In the genomic region with DNA sequence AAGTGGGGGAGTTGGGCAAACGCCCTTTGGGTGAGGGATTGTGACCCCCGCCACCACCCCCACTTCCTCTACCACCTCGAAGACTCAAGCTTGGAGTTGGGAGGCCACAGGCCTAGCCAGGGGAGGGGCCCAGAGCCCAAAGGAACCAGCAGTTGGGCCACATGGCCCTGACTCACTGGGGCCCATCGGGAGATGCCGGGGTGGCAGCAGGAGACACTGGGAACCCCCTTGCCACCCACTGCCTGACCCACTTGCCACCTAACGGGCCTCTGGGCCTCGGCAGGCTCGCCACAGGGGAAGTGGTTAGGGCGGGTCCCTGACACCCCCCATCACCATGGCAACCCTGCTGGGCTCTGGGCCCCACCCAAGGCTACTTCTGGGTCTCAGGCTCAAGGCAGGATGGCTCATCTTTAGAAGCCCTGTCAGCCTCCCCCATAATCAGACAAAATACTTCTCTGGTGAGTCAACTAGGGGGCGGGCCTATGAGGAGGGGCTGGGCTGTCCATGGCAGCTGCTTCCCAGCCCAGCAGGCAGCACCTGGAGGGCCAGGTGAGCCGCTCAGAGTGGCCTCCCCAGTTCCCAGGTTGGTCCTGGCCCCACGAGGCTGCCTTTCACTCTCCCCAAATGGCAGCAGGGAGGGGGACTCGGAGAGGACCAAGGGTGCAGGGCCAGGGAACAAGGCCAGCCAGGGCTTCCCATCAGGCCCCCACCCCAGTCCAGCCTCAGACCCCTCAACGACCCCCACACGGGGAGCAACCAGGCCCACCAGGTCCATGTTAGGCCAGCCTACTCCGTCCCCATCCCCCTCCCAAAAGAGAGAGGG, we compare ENCODE assay signal across 8 cellular contexts. TPM values are rescaled to one million over a fixed set of nuclear protein-coding genes. Genes with fewer than 3 reads are reported as not detected.
DNase-seq lines count a peak whose midpoint lies in the region; ATAC-seq and TF ChIP-seq lines count a peak whose summit lies in the region.

No MANE protein-coding gene starts in this region.

- H3K14ac ChIP-seq in trophoblast cell (ENCODE audit: low read length), result peak overlapping the region; percentile 96

- peaks cover 31% of the 10 kb centered on the region for H3K79me1 ChIP-seq in trophoblast cell (ENCODE audit: low read length)

- H2BK12ac ChIP-seq in trophoblast cell (ENCODE audit: low read length), result no peak overlapping the region

- peak; percentile 16 for DNase-seq in DMS79 (lab: John Stamatoyannopoulos, UW)
- DNase-seq in Peyer's patch, result peak; percentile 56 to 93 (median 87)
- DNase-seq in activated T-helper 1 cell treated with anti-CD3 and anti-CD28 coated beads, Interleukin-2, amount 50 U/mL, for 16 hours (ENCODE audit: low read depth in 1 of 2, low spot score in 1 of 2), result peak; percentile 78 to 88
- peak; percentile 94 for DNase-seq in fibroblast of villous mesenchyme (ENCODE audit: low read depth)
- DNase-seq in trophoblast cell, result peak; percentile 75 to 79
- DNase-seq in upper lobe of left lung, result peak; percentile 86 to 89
- no peak for DNase-seq in putamen (ENCODE audit: low spot score)

- H3K9me3 ChIP-seq in Peyer's patch, result no peaks in the 10 kb centered on the region
- no peaks in the 10 kb centered on the region for H3K9me3 ChIP-seq in trophoblast cell (ENCODE audit: insufficient read depth, low read depth, low read length)
- H3K9me3 ChIP-seq in upper lobe of left lung, result peaks cover 0 to 11% (median 0%) of the 10 kb centered on the region in 4 donors

- H2AK5ac ChIP-seq in trophoblast cell (ENCODE audit: low read length), result peak overlapping the region; percentile 90

- H3K27me3 ChIP-seq in Peyer's patch, result no peaks in the 10 kb centered on the region
- H3K27me3 ChIP-seq in trophoblast cell (ENCODE audit: insufficient read depth, low read length), result no peaks in the 10 kb centered on the region
- no peaks in the 10 kb centered on the region for H3K27me3 ChIP-seq in upper lobe of left lung

- peak overlapping the region; percentile 93 for H2BK120ac ChIP-seq in trophoblast cell (ENCODE audit: insufficient read depth, low read length, poor library complexity)

- H2AFZ ChIP-seq in trophoblast cell (ENCODE audit: insufficient read depth, low read length, poor library complexity), result peak overlapping the region; percentile 52

- H3K4me2 ChIP-seq in trophoblast cell (ENCODE audit: low read length), result peak overlapping the region; percentile 79

- ATAC-seq in HG03097 (IDR thresholded peaks at IDR 0.05; ENCODE audit: low FRiP score, unreplicated experiment) (peak; percentile 25), upper lobe of left lung (ENCODE audit: low FRiP score in 2 of 2) (peak; percentile 67 to 70)

- H3K27ac ChIP-seq in Peyer's patch, result peak overlapping the region; percentile 83 to 92 (median 87)
- peak overlapping the region; percentile 99 for H3K27ac ChIP-seq in trophoblast cell (ENCODE audit: low read depth, low read length)
- peak overlapping the region; percentile 82 to 95 (median 88) for H3K27ac ChIP-seq in upper lobe of left lung

- H3K4ac ChIP-seq in trophoblast cell (ENCODE audit: low read depth, low read length), result peak overlapping the region; percentile 97

- peaks cover 0 to 16% (median 6%) of the 10 kb centered on the region in 4 donors for H3K4me1 ChIP-seq in Peyer's patch
- H3K4me1 ChIP-seq in trophoblast cell (ENCODE audit: control insufficient read depth in 1 of 2, insufficient read depth in 2 of 2, low read length in 2 of 2), result peaks cover 13 to 24% of the 10 kb centered on the region in 2 experiments
- peaks cover 25 to 54% (median 29%) of the 10 kb centered on the region in 4 donors for H3K4me1 ChIP-seq in upper lobe of left lung

- no peak for TF ChIP-seq POLR2A in Peyer's patch (IDR thresholded peaks at IDR 0.05)
- peak in 2 of 4 donors; percentile 28 to 49 for TF ChIP-seq POLR2A in upper lobe of left lung (IDR thresholded peaks at IDR 0.05)

- TF ChIP-seq CTCF in Peyer's patch (IDR thresholded peaks at IDR 0.05) (no peak), fibroblast of villous mesenchyme (IDR thresholded peaks at IDR 0.05; ENCODE audit: insufficient read depth, low read depth, low read length) (no peak), upper lobe of left lung (IDR thresholded peaks at IDR 0.05) (no peak)

- peak overlapping the region; percentile 81 for H4K12ac ChIP-seq in trophoblast cell (ENCODE audit: low read depth, low read length)

- H3K18ac ChIP-seq in trophoblast cell (ENCODE audit: low read length), result peak overlapping the region; percentile 98

- peak overlapping the region; percentile 93 for H3K9ac ChIP-seq in trophoblast cell (ENCODE audit: low read length)

- peak overlapping the region; percentile 45 to 79 (median 62) for H3K4me3 ChIP-seq in Peyer's patch
- H3K4me3 ChIP-seq in fibroblast of villous mesenchyme (ENCODE audit: low read depth, low read length), result peak overlapping the region; percentile 75
- peak overlapping the region; percentile 75 for H3K4me3 ChIP-seq in trophoblast cell (ENCODE audit: low read depth, low read length)
- peak overlapping the region; percentile 10 to 88 (median 78) for H3K4me3 ChIP-seq in upper lobe of left lung

- H4K8ac ChIP-seq in trophoblast cell (ENCODE audit: low read depth, low read length), result peak overlapping the region; percentile 88

- H3K36me3 ChIP-seq in Peyer's patch (peaks cover 0 to 5% (median 0%) of the 10 kb centered on the region in 3 donors), trophoblast cell (ENCODE audit: control insufficient read depth in 1 of 2, insufficient read depth in 2 of 2, low read length in 2 of 2) (peaks cover 55 to 60% of the 10 kb centered on the region in 2 experiments), upper lobe of left lung (peaks cover 0 to 44% (median 37%) of the 10 kb centered on the region in 4 donors)

- no peak overlapping the region for H3K23ac ChIP-seq in trophoblast cell (ENCODE audit: low read length)

- peak overlapping the region; percentile 95 for H2BK5ac ChIP-seq in trophoblast cell (ENCODE audit: low read depth, low read length, poor library complexity)

- no peak for TF ChIP-seq EP300 in upper lobe of left lung (IDR thresholded peaks at IDR 0.05)

- peak overlapping the region; percentile 99 for H4K91ac ChIP-seq in trophoblast cell (ENCODE audit: low read depth, low read length)

- peaks cover 42% of the 10 kb centered on the region for H3K79me2 ChIP-seq in trophoblast cell (ENCODE audit: control insufficient read depth, insufficient read depth, low read length, poor library complexity)

- WGBS in trophoblast cell (ENCODE audit: extremely low coverage, insufficient coverage, insufficient read length), result no CpG with 5 or more reads among the region's 16 CpGs
- WGBS in upper lobe of left lung, 2 donors, result 7 to 38% methylated on average over 3 to 11 of the region's 16 CpGs

RNA-seq across cellular contexts. Expression of a gene that starts 5.6 kb away (rescaled TPM):
- total RNA-seq in Peyer's patch, result 100 to 1,000 TPM; 143 to 663 (median 328) TPM
- 3,767 and 4,290 TPM in 2 replicates for total RNA-seq in fibroblast of villous mesenchyme
- 739 and 796 TPM in 2 replicates for polyA plus RNA-seq in trophoblast cell (2013)
- total RNA-seq in upper lobe of left lung, result 1,000 to 10,000 TPM in 5 of 6 donors, 100 to 1,000 TPM in 1; 800 to 1,760 (median 1,298) TPM

RNA-seq across cellular contexts. Expression of a gene that starts 10.3 kb away (rescaled TPM):
- total RNA-seq in Peyer's patch (10 to 100 TPM; 21.7 to 31.4 (median 26.6) TPM), fibroblast of villous mesenchyme (34.5 and 35.1 TPM in 2 replicates), upper lobe of left lung (10 to 100 TPM; 42.3 to 60.8 (median 53.6) TPM)
- polyA plus RNA-seq in trophoblast cell (2013), result 70.7 and 72.7 TPM in 2 replicates

RNA-seq across cellular contexts. Expression of a gene that starts 29.3 kb away (rescaled TPM):
- total RNA-seq in Peyer's patch, result 1,000 to 10,000 TPM; 1,992 to 4,644 (median 2,626) TPM
- total RNA-seq in fibroblast of villous mesenchyme, result 1,310 and 1,322 TPM in 2 replicates
- polyA plus RNA-seq in trophoblast cell (2013), result 2,879 and 2,940 TPM in 2 replicates
- total RNA-seq in upper lobe of left lung, result 1,000 to 10,000 TPM; 1,246 to 5,225 (median 2,943) TPM

RNA-seq across cellular contexts. Expression of a gene that starts 40.2 kb away (rescaled TPM):
- total RNA-seq in Peyer's patch, result 10 to 100 TPM; 23.9 to 41.2 (median 32.2) TPM
- total RNA-seq in fibroblast of villous mesenchyme, result 45.4 and 53.5 TPM in 2 replicates
- 19.1 and 20.0 TPM in 2 replicates for polyA plus RNA-seq in trophoblast cell (2013)
- 10 to 100 TPM; 18.9 to 55.5 (median 48.2) TPM for total RNA-seq in upper lobe of left lung

RNA-seq across cellular contexts. Expression of a gene that starts 42.5 kb away (rescaled TPM):
- total RNA-seq in Peyer's patch (100 to 1,000 TPM; 105 to 147 (median 112) TPM), fibroblast of villous mesenchyme (15.5 and 17.4 TPM in 2 replicates), upper lobe of left lung (100 to 1,000 TPM in 2 of 6 donors, 10 to 100 TPM in 4; 39.1 to 228 (median 49.9) TPM)
- polyA plus RNA-seq in trophoblast cell (2013), result 14.4 and 14.7 TPM in 2 replicates
